In the genomic region with DNA sequence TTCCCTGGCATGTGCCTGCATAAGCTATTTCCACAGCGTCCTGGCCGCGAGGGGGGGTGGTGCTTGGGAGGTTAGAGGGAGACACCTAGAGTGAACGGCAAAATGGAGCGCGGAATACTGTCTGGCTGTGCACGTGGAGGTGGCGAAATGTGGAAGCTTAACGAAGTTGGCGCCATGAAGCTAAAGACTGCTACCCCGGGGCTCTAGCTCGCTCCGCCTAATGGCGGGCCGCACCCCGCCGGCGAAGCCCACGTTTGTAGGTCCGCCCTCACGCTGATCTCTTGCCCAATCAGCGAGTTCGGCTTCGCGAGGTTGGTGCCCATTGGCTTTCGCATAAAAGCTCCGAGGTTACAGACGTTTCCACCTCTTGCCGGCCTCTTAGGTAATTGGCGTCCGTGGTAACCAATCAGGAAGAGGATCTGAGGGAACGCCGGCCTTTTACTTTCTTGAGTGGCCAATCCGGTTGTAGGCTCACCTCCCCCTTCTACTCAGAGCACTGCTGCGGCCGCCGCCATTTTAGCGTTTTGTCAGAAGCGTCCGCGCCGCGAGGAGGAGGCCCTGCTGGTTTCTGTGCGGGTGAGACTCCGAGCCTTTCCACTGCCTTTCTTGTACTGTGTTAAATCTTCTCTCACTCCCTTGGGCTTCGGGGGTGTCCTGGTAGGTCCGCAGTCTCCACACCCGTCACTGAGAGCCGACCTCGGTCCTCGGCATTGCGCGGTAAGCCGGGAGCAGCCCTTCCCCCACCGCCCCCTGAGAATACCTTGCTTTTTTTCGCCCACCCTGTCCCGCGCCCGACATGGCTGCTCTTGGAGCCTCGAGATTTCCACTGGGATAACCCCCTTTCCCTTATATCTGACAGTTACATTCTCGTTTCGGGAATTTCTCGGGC, we compare ENCODE assay signal across 8 cellular contexts. TPM values are rescaled to one million over a fixed set of nuclear protein-coding genes. Genes with fewer than 3 reads are reported as not detected.
DNase-seq lines count a peak whose midpoint lies in the region; ATAC-seq and TF ChIP-seq lines count a peak whose summit lies in the region.

TSS of gene RBM4 (plus strand) at position 527 of the 889 bp plus-strand sequence. CDS start 1,009 bp downstream, outside the sequence.

- DNase-seq in GM19240 (ENCODE audit: insufficient read length, low spot score) (peak; percentile 96), NCI-H526 (lab: John Stamatoyannopoulos, UW) (peak; percentile 100), colonic mucosa (peak; percentile 99), kidney tubule cell (ENCODE audit: low spot score) (peak; percentile 100)
- peak; percentile 97 for DNase-seq in activated CD4-positive, alpha-beta T cell treated with anti-CD3 and anti-CD28 coated beads for 48 hours
- DNase-seq in stimulated activated CD4-positive, alpha-beta T cell treated with anti-CD3 and anti-CD28 coated beads, Interleukin-1b, Interleukin-23, amount 100 ng/mL, for 24 hours (ENCODE audit: low read depth in 4 of 4, low spot score in 1 of 4), result peak; percentile 78 to 92 (median 91)

- ATAC-seq in HG03460 (IDR thresholded peaks at IDR 0.05; ENCODE audit: unreplicated experiment), result peak; percentile 89

- H3K4me1 ChIP-seq in BLaER1, result peaks cover 49% of the 10 kb centered on the region
- H3K4me1 ChIP-seq in colonic mucosa, result peaks cover 23% of the 10 kb centered on the region

- intact Hi-C loops in colonic mucosa (cut with DNase I), result no loop called here

- H3K9me3 ChIP-seq in BLaER1, result no peaks in the 10 kb centered on the region
- H3K9me3 ChIP-seq in colonic mucosa, result no peaks in the 10 kb centered on the region

- peak within 1 kb of the TSS; percentile 91 for H3K4me2 ChIP-seq in BLaER1

- peak within 1 kb of the TSS; percentile 95 for H3K9ac ChIP-seq in BLaER1
- H3K9ac ChIP-seq in colonic mucosa (ENCODE audit: low read depth in 2 of 2, low read length in 2 of 2), result peak within 1 kb of the TSS; percentile 79 to 96

- TF ChIP-seq CTCF in colonic mucosa (IDR thresholded peaks at IDR 0.05), result no peak

- H4K20me1 ChIP-seq in BLaER1, result peaks cover 93% of the 10 kb centered on the region

- H3K4me3 ChIP-seq in BLaER1, result peak within 1 kb of the TSS; percentile 83
- peak within 1 kb of the TSS; percentile 82 for H3K4me3 ChIP-seq in colonic mucosa

- H3K36me3 ChIP-seq in BLaER1 (peaks cover 71% of the 10 kb centered on the region), colonic mucosa (peaks cover 5% of the 10 kb centered on the region)

- no peaks in the 10 kb centered on the region for H3K27me3 ChIP-seq in BLaER1
- H3K27me3 ChIP-seq in colonic mucosa, result no peaks in the 10 kb centered on the region

- H3K27ac ChIP-seq in BLaER1 (peak within 1 kb of the TSS; percentile 95), colonic mucosa (peak within 1 kb of the TSS; percentile 89)

RNA-seq across cellular contexts. Expression of gene RBM4, which starts in this region (rescaled TPM):
- total RNA-seq in colonic mucosa, result 10 to 100 TPM; 95.4 to 99.0 TPM

Comparison
In these comparisons a context has a peak if more than half of its experiments do, and no peak if none do; other contexts are left out.
1. Peak in every context shown above with its lines: DNase-seq, ATAC-seq, H3K4me3 ChIP-seq and H3K27ac ChIP-seq.